In genomic region chr4:61500883-61501282, GRCh38 we compare ENCODE assay signal across 15 cellular contexts.
DNase-seq lines count a peak whose midpoint lies in the region; ATAC-seq, FAIRE-seq and TF ChIP-seq lines count a peak whose summit lies in the region.
"Had no signal": no experiment of that assay in that cellular context is flagged by ENCODE, and none has a peak within 500 bp of the region (broad histone marks: within the 10 kb centered on the region; RNA-seq: fewer than 3 reads in every experiment).

No MANE protein-coding gene starts in this region.

- ATAC-seq in GM18502 (IDR thresholded peaks at IDR 0.05; ENCODE audit: poor library complexity, unreplicated experiment) = no peak
- no peak for ATAC-seq in GM19035 (IDR thresholded peaks at IDR 0.05; ENCODE audit: unreplicated experiment)
- ATAC-seq: CD8-positive, alpha-beta T cell; natural killer cell had no signal

- FAIRE-seq in D721Med (lab: Jason Lieb, UNC) (no peak), bronchial epithelial cell (lab: Jason Lieb, UNC) (no peak), H54 (lab: Jason Lieb, UNC) (no peak)

- TF ChIP-seq CTCF in D721Med (IDR thresholded peaks at IDR 0.05; ENCODE audit: insufficient read depth, missing control alignments) = peak; percentile 23
- TF ChIP-seq CTCF in bronchial epithelial cell (IDR thresholded peaks at IDR 0.05; ENCODE audit: insufficient read depth, low read length, severe bottlenecking) = peak; percentile 36

- H3K4me3 ChIP-seq in bronchial epithelial cell (ENCODE audit: low read depth, low read length) = no peak overlapping the region
- H3K4me3 ChIP-seq: GM23248 had no signal

- no peaks in the 10 kb centered on the region for H3K36me3 ChIP-seq in bronchial epithelial cell (ENCODE audit: control insufficient read depth, insufficient read depth, low read length)

- DNase-seq in D721Med (ENCODE audit: insufficient read length, low spot score) (no peak), NCI-H2171 treated with DMSO at 0.1 percent for 48 hours (lab: John Stamatoyannopoulos, UW) (peak; percentile 68), bronchial epithelial cell (ENCODE audit: low read depth) (peak; percentile 52), medulla oblongata (ENCODE audit: extremely low spot score) (peak; percentile 52), NCI-H1092 treated with DMSO at 0.1 percent for 48 hours (lab: John Stamatoyannopoulos, UW) (no peak), H54 (ENCODE audit: insufficient read length, low spot score) (no peak)
- DNase-seq: activated CD4-positive, CD25-positive, alpha-beta regulatory T cell; CD8-positive, alpha-beta T cell; GM23248; immature natural killer cell; natural killer cell; NCI-H2029; SIG-M5 had no signal

- no peak for TF ChIP-seq POLR2A in H54 (IDR thresholded peaks at IDR 0.05; ENCODE audit: low read depth, low read length)

- H3K27me3 ChIP-seq in bronchial epithelial cell (ENCODE audit: control insufficient read depth, insufficient read depth, low read length) = no peaks in the 10 kb centered on the region

Comparison
In these comparisons a context has a peak if more than half of its experiments do, and no peak if none do; other contexts are left out.
1. DNase-seq: peak in NCI-H2171 treated with DMSO at 0.1 percent for 48 hours (single experiment), bronchial epithelial cell (single experiment) and medulla oblongata (single experiment); none in D721Med (single experiment), NCI-H1092 treated with DMSO at 0.1 percent for 48 hours (single experiment) and H54 (single experiment).